In the genomic region with DNA sequence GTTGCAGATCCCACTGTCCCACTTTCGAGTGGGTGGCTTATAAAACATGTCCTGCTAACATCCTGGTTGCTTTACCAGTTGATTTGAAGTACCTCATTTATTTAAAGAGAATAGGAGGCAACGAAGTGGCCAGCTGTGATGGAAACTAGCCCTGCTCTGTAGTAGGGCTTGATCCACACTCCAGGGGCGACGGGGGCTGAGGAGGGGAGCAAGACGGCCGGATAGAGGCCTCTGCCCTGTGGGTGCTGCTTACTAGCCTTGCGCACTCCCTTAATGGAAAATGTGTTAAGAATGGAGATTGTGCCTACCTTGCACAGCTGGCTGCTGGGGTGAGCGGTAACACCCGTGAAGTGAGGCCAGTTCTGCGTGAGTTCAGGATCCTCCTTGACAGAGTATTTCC, we compare ENCODE assay signal across 16 cellular contexts. TPM values are rescaled to one million over a fixed set of nuclear protein-coding genes. Genes with fewer than 3 reads are reported as not detected.
DNase-seq lines count a peak whose midpoint lies in the region; ATAC-seq, FAIRE-seq and TF ChIP-seq lines count a peak whose summit lies in the region.
"Had no signal": no experiment of that assay in that cellular context is flagged by ENCODE, and none has a peak within 500 bp of the region (broad histone marks: within the 10 kb centered on the region; RNA-seq: fewer than 3 reads in every experiment).

No MANE protein-coding gene starts in this region.

- no TSS peak for BruUV-seq in HepG2 (replicated peaks; lab: Mats Ljungman, UMichigan)

- peak overlapping the region in 8 of 11 experiments; percentile 4 to 76 (median 48); a peak in 11 of 22 replicates for H3K27ac ChIP-seq in BLaER1 treated with 17β-estradiol and CSF1 and Interleukin-3, amounts not matched to agents 10 nM and 100 nM
- H3K27ac ChIP-seq in CD8-positive, alpha-beta memory T cell (ENCODE audit: low read depth, low read length): peak overlapping the region; percentile 68
- H3K27ac ChIP-seq in gastroesophageal sphincter (no peak overlapping the region), HepG2 (ENCODE audit: extremely low read length, insufficient read depth, low read length) (no peak overlapping the region)
- H3K27ac ChIP-seq: C4-2B, lower lobe of right lung had no signal

- peak overlapping the region in 6 of 11 experiments; percentile 14 to 62 (median 46); a peak in 12 of 22 replicates for H3K9ac ChIP-seq in BLaER1 treated with 17β-estradiol and CSF1 and Interleukin-3, amounts not matched to agents 10 nM and 100 nM
- H3K9ac ChIP-seq in HepG2 (ENCODE audit: insufficient read depth, low read depth, low read length): no peak overlapping the region

- H3K9me3 Mint-ChIP-seq in CD8-positive, alpha-beta memory T cell: no peaks in the 10 kb centered on the region
- no peaks in the 10 kb centered on the region for H3K9me3 Mint-ChIP-seq in activated naive CD8-positive, alpha-beta T cell (ENCODE audit: low read depth)
- H3K9me3 Mint-ChIP-seq in naive B cell: no peaks in the 10 kb centered on the region
- H3K9me3 Mint-ChIP-seq: neural crest cell had no signal

- H3K4me1 Mint-ChIP-seq in CD8-positive, alpha-beta memory T cell: peaks cover 36 to 61% (median 49%) of the 10 kb centered on the region in 3 donors
- H3K4me1 Mint-ChIP-seq in activated naive CD8-positive, alpha-beta T cell (ENCODE audit: low read depth): peaks cover 46% of the 10 kb centered on the region
- peaks cover 13 to 22% (median 16%) of the 10 kb centered on the region in 3 donors for H3K4me1 Mint-ChIP-seq in naive B cell

- CTCF ChIA-PET in CD8-positive, alpha-beta memory T cell (lab: Charles Lee): interaction anchor here (1.3 to 1.5 kb wide), 3 partner anchors 9 to 232 kb away, joined by 5 to 11 read pairs (median 7); no protein-coding TSS in a partner anchor
- CTCF ChIA-PET in HepG2 (lab: Yijun Ruan, JAX; ENCODE audit: low intra/inter-chr PET ratio, low total read pairs): no interaction called here

- H3K4me3 Mint-ChIP-seq in CD8-positive, alpha-beta memory T cell: peak overlapping the region in 4 of 7 donors; percentile 61 to 86 (median 78)
- H3K4me3 Mint-ChIP-seq in activated naive CD8-positive, alpha-beta T cell: peak overlapping the region; percentile 74
- no peak overlapping the region for H3K4me3 Mint-ChIP-seq in naive B cell
- H3K4me3 Mint-ChIP-seq: neural crest cell had no signal

- H3K27me3 Mint-ChIP-seq in CD8-positive, alpha-beta memory T cell: peaks cover 0 to 2% of the 10 kb centered on the region in 2 donors
- no peaks in the 10 kb centered on the region for H3K27me3 Mint-ChIP-seq in activated naive CD8-positive, alpha-beta T cell
- H3K27me3 Mint-ChIP-seq in naive B cell: no peaks in the 10 kb centered on the region

- no peak for DNase-seq in CD8-positive, alpha-beta memory T cell
- DNase-seq in naive B cell (no peak), LoVo (ENCODE audit: low spot score) (no peak), HepG2 (ENCODE audit: low spot score) (no peak), GM19240 (ENCODE audit: insufficient read length, low spot score) (no peak)
- DNase-seq: cerebellar nuclear complex, lower lobe of right lung, NCI-H1417 treated with DMSO at 0.1 percent for 48 hours, retina, T1000 had no signal

- no peak for TF ChIP-seq RAD21 in HepG2 (CRISPR knock-in tag; IDR thresholded peaks at IDR 0.05)

- H3K36me3 Mint-ChIP-seq in CD8-positive, alpha-beta memory T cell: peaks cover 4 to 80% (median 32%) of the 10 kb centered on the region in 3 donors
- H3K36me3 Mint-ChIP-seq in activated naive CD8-positive, alpha-beta T cell: no peaks in the 10 kb centered on the region
- peaks cover 8 to 9% of the 10 kb centered on the region in 2 donors for H3K36me3 Mint-ChIP-seq in naive B cell

- no peaks in the 10 kb centered on the region for H3K9me3 ChIP-seq in BLaER1 treated with 17β-estradiol and CSF1 and Interleukin-3, amounts not matched to agents 10 nM and 100 nM (replicated peaks in 1 of 11)
- H3K9me3 ChIP-seq in CD8-positive, alpha-beta memory T cell (ENCODE audit: low read length): no peaks in the 10 kb centered on the region
- H3K9me3 ChIP-seq in gastroesophageal sphincter (no peaks in the 10 kb centered on the region), HepG2 (ENCODE audit: low read length) (no peaks in the 10 kb centered on the region)
- H3K9me3 ChIP-seq: lower lobe of right lung, tibial nerve had no signal

- 89 to 95% methylated on average over 4 to 10 of the region's 10 CpGs for WGBS in gastroesophageal sphincter (ENCODE audit: low coverage in 1 of 2), 2 donors
- 95% methylated on average over 10 of the region's 10 CpGs for WGBS in HepG2 (ENCODE audit: low lambda C conversion rate)

- intact Hi-C loops in HepG2 (cut with micrococcal nuclease; ENCODE audit: unreplicated experiment): no loop called here

- no peak for TF ChIP-seq CTCF in gastroesophageal sphincter (IDR thresholded peaks at IDR 0.05)
- TF ChIP-seq CTCF in HepG2 (CRISPR knock-in tag; IDR thresholded peaks at IDR 0.05): no peak

- H3K27ac Mint-ChIP-seq in CD8-positive, alpha-beta memory T cell: peak overlapping the region; percentile 93 to 100 (median 99)
- H3K27ac Mint-ChIP-seq in activated naive CD8-positive, alpha-beta T cell: peak overlapping the region; percentile 95
- peak overlapping the region in 5 of 6 donors; percentile 65 to 89 (median 83) for H3K27ac Mint-ChIP-seq in naive B cell

- in situ Hi-C loops in HepG2 (cut with HindIII; ENCODE audit: extremely low pct_ligation_motif_present, low pct_unique_long_range_greater_than_20kb): loop anchor here (5.0 kb wide), 1 partner anchor 39 kb away; no protein-coding TSS in a partner anchor

- no peak for FAIRE-seq in HepG2 (lab: Jason Lieb, UNC)

- H2AFZ ChIP-seq in HepG2 (ENCODE audit: low read length): no peak overlapping the region

- TF ChIP-seq POLR2A in gastroesophageal sphincter (IDR thresholded peaks at IDR 0.05): no peak
- no peak for TF ChIP-seq POLR2A in HepG2 (IDR thresholded peaks at IDR 0.05; ENCODE audit: insufficient read depth in 1 of 2, low read depth in 2 of 2, low read length in 2 of 2)

- H3K79me2 ChIP-seq in HepG2 (ENCODE audit: insufficient read depth, low read length): no peaks in the 10 kb centered on the region

- H3K4me1 ChIP-seq in BLaER1 treated with 17β-estradiol and CSF1 and Interleukin-3, amounts not matched to agents 10 nM and 100 nM: peaks cover 15 to 24% (median 20%) of the 10 kb centered on the region in 10 experiments
- peaks cover 22% of the 10 kb centered on the region for H3K4me1 ChIP-seq in CD8-positive, alpha-beta memory T cell (ENCODE audit: insufficient read depth, low read length)
- H3K4me1 ChIP-seq in gastroesophageal sphincter (no peaks in the 10 kb centered on the region), HepG2 (ENCODE audit: insufficient read depth, low read length) (peaks cover 17% of the 10 kb centered on the region)
- H3K4me1 ChIP-seq: lower lobe of right lung had no signal

- ATAC-seq in naive B cell (ENCODE audit: low read depth in 2 of 2) (no peak), gastroesophageal sphincter (no peak), HepG2 (no peak)

- H3K27me3 ChIP-seq in BLaER1 treated with 17β-estradiol and CSF1 and Interleukin-3, amounts not matched to agents 10 nM and 100 nM: no peaks in the 10 kb centered on the region
- no peaks in the 10 kb centered on the region for H3K27me3 ChIP-seq in CD8-positive, alpha-beta memory T cell (ENCODE audit: insufficient read depth, low read length, poor library complexity, severe bottlenecking)
- H3K27me3 ChIP-seq in gastroesophageal sphincter: no peaks in the 10 kb centered on the region
- H3K27me3 ChIP-seq in HepG2 (ENCODE audit: control insufficient read depth in 1 of 2, insufficient read depth in 2 of 2, low read length in 2 of 2): no peaks in the 10 kb centered on the region
- H3K27me3 ChIP-seq: tibial nerve had no signal

- no peak for TF ChIP-seq EP300 in gastroesophageal sphincter (IDR thresholded peaks at IDR 0.05)
- no peak for TF ChIP-seq EP300 in HepG2 (IDR thresholded peaks at IDR 0.05; ENCODE audit: low read depth in 2 of 2, low read length in 2 of 2)
- no peak for TF ChIP-seq EP300 in HepG2 (CRISPR knock-in tag; IDR thresholded peaks at IDR 0.05; ENCODE audit: borderline replicate concordance)

- peaks cover 28 to 98% (median 66%) of the 10 kb centered on the region in 11 experiments; a peak in 20 of 22 replicates for H4K20me1 ChIP-seq in BLaER1 treated with 17β-estradiol and CSF1 and Interleukin-3, amounts not matched to agents 10 nM and 100 nM
- peaks cover 7% of the 10 kb centered on the region; the same call in 1 of the 2 replicates for H4K20me1 ChIP-seq in HepG2 (ENCODE audit: insufficient read depth, low read length)

- POLR2A ChIA-PET in CD8-positive, alpha-beta memory T cell (lab: Charles Lee): interaction anchor here (2.2 kb wide), 1 partner anchor 17 kb away, joined by 12 read pairs; no protein-coding TSS in a partner anchor
- POLR2A ChIA-PET in HepG2 (lab: Yijun Ruan, JAX): no interaction called here

- H3K36me3 ChIP-seq in BLaER1 treated with 17β-estradiol and CSF1 and Interleukin-3, amounts not matched to agents 10 nM and 100 nM: peaks cover 80 to 98% (median 85%) of the 10 kb centered on the region in 11 experiments
- H3K36me3 ChIP-seq in CD8-positive, alpha-beta memory T cell (ENCODE audit: insufficient read depth, low read length): peaks cover 34% of the 10 kb centered on the region
- H3K36me3 ChIP-seq in gastroesophageal sphincter: peaks cover 0 to 82% of the 10 kb centered on the region in 2 donors
- peaks cover 17 to 43% of the 10 kb centered on the region in 2 experiments; a peak in 4 of 5 replicates for H3K36me3 ChIP-seq in HepG2 (replicated peaks in 1 of 2; ENCODE audit: control insufficient read depth in 1 of 2, insufficient read depth in 2 of 2, low read length in 2 of 2)

- H3K4me3 ChIP-seq in BLaER1 treated with 17β-estradiol and CSF1 and Interleukin-3, amounts not matched to agents 10 nM and 100 nM: no peak overlapping the region
- no peak overlapping the region for H3K4me3 ChIP-seq in CD8-positive, alpha-beta memory T cell (ENCODE audit: low read length)
- no peak overlapping the region for H3K4me3 ChIP-seq in gastroesophageal sphincter
- no peak overlapping the region for H3K4me3 ChIP-seq in HepG2 (replicated peaks in 1 of 3; ENCODE audit: insufficient read depth in 1 of 3, low read depth in 2 of 3, low read length in 3 of 3)
- H3K4me3 ChIP-seq: lower lobe of right lung, tibial nerve had no signal

- peak overlapping the region; percentile 59 to 79 (median 69); a peak in 20 of 22 replicates for H3K4me2 ChIP-seq in BLaER1 treated with 17β-estradiol and CSF1 and Interleukin-3, amounts not matched to agents 10 nM and 100 nM
- H3K4me2 ChIP-seq in HepG2 (ENCODE audit: low read depth, low read length): no peak overlapping the region

RNA-seq across cellular contexts. Expression of a gene that starts 41.1 kb away (rescaled TPM):
- total RNA-seq in CD8-positive, alpha-beta memory T cell: 10 to 100 TPM; 10.4 to 15.5 TPM
- 13.2 TPM for polyA plus RNA-seq in CD8-positive, alpha-beta memory T cell
- 10 to 100 TPM in 1 of 6 donors, 1 to 10 TPM in 5; 1.3 to 10.7 (median 4.3) TPM for polyA plus RNA-seq in naive B cell (ENCODE audit: low read depth in 6 of 6)
- 1 to 10 TPM; 3.4 to 9.2 (median 6.1) TPM for total RNA-seq in gastroesophageal sphincter
- 17.0 and 17.7 TPM in 2 replicates for total RNA-seq in HepG2 (2016; rRNA removed; fragmentation: Illumina TruSeq; extraction: Trizol)
- total RNA-seq in HepG2 (2016; cell fraction: cytosol; rRNA removed; fragmentation: Illumina TruSeq; extraction: Trizol; ENCODE audit: low read depth): 3.0 and 3.7 TPM in 2 replicates
- total RNA-seq in HepG2 (2016; cell fraction: insoluble cytoplasmic fraction; rRNA removed; fragmentation: Illumina TruSeq; extraction: Trizol): 19.8 TPM in 2 replicates
- 4.1 and 5.3 TPM in 2 replicates for total RNA-seq in HepG2 (2016; cell fraction: membrane; rRNA removed; fragmentation: Illumina TruSeq; extraction: Trizol)
- 10.7 and 12.9 TPM in 2 replicates for total RNA-seq in HepG2 (2016; cell fraction: nucleus; rRNA removed; fragmentation: Illumina TruSeq; extraction: Trizol)
- 7.7 and 9.6 TPM in 2 replicates for polyA plus RNA-seq in HepG2 (2011; rRNA removed)
- polyA plus RNA-seq in HepG2 (2011; cell fraction: cytosol; rRNA removed): 8.8 and 8.9 TPM in 2 replicates
- polyA plus RNA-seq in HepG2 (2011; cell fraction: nucleus; rRNA removed): 16.7 and 17.7 TPM in 2 replicates
- polyA plus RNA-seq in HepG2 (2012): 7.5 and 10.4 TPM in 2 replicates
- 0.66 and 0.87 TPM in 2 replicates for polyA plus RNA-seq in HepG2 (2016; cell fraction: cytosol; fragmentation: Illumina TruSeq; extraction: Trizol; ENCODE audit: low read depth)
- polyA plus RNA-seq in HepG2 (2016; cell fraction: insoluble cytoplasmic fraction; fragmentation: Illumina TruSeq; extraction: Trizol; ENCODE audit: low read depth): 9.5 and 12.0 TPM in 2 replicates
- polyA plus RNA-seq in HepG2 (2016; cell fraction: membrane; fragmentation: Illumina TruSeq; extraction: Trizol; ENCODE audit: low read depth): 0.99 and 1.2 TPM in 2 replicates
- polyA plus RNA-seq in HepG2 (2016; cell fraction: nucleus; fragmentation: Illumina TruSeq; extraction: Trizol; ENCODE audit: insufficient read depth, low read depth): 13.3 and 15.6 TPM in 2 replicates
- 18.7 and 28.7 TPM in 2 replicates for polyA minus RNA-seq in HepG2 (2011; rRNA and poly(A)+ RNA removed; ENCODE audit: low replicate concordance)
- polyA minus RNA-seq in HepG2 (2011; cell fraction: cytosol; rRNA and poly(A)+ RNA removed): 6.6 and 6.7 TPM in 2 replicates
- polyA minus RNA-seq in HepG2 (2011; cell fraction: nucleus; rRNA and poly(A)+ RNA removed): 12.1 and 13.9 TPM in 2 replicates

RNA-seq across cellular contexts. Expression of a gene that starts 54.0 kb away (rescaled TPM):
- 10 to 100 TPM; 50.0 to 54.7 TPM for total RNA-seq in CD8-positive, alpha-beta memory T cell
- polyA plus RNA-seq in CD8-positive, alpha-beta memory T cell: 45.1 TPM
- polyA plus RNA-seq in naive B cell (ENCODE audit: low read depth in 6 of 6) (10 to 100 TPM; 23.9 to 32.2 (median 28.0) TPM), HepG2 (2011; rRNA removed) (10.6 TPM in 2 replicates)
- total RNA-seq in gastroesophageal sphincter (10 to 100 TPM; 17.8 to 58.1 (median 32.4) TPM), HepG2 (2016; rRNA removed; fragmentation: Illumina TruSeq; extraction: Trizol) (15.2 and 16.5 TPM in 2 replicates)
- 16.6 and 17.0 TPM in 2 replicates for total RNA-seq in HepG2 (2016; cell fraction: cytosol; rRNA removed; fragmentation: Illumina TruSeq; extraction: Trizol; ENCODE audit: low read depth)
- 12.6 and 17.1 TPM in 2 replicates for total RNA-seq in HepG2 (2016; cell fraction: insoluble cytoplasmic fraction; rRNA removed; fragmentation: Illumina TruSeq; extraction: Trizol)
- 18.2 and 18.5 TPM in 2 replicates for total RNA-seq in HepG2 (2016; cell fraction: membrane; rRNA removed; fragmentation: Illumina TruSeq; extraction: Trizol)
- total RNA-seq in HepG2 (2016; cell fraction: nucleus; rRNA removed; fragmentation: Illumina TruSeq; extraction: Trizol): 25.8 and 26.3 TPM in 2 replicates
- 6.4 and 7.4 TPM in 2 replicates for polyA plus RNA-seq in HepG2 (2011; cell fraction: cytosol; rRNA removed)
- polyA plus RNA-seq in HepG2 (2011; cell fraction: nucleus; rRNA removed): 33.8 and 34.4 TPM in 2 replicates
- polyA plus RNA-seq in HepG2 (2012): 9.8 and 12.7 TPM in 2 replicates
- 12.1 and 12.5 TPM in 2 replicates for polyA plus RNA-seq in HepG2 (2016; cell fraction: cytosol; fragmentation: Illumina TruSeq; extraction: Trizol; ENCODE audit: low read depth)
- polyA plus RNA-seq in HepG2 (2016; cell fraction: insoluble cytoplasmic fraction; fragmentation: Illumina TruSeq; extraction: Trizol; ENCODE audit: low read depth): 9.5 and 11.9 TPM in 2 replicates
- polyA plus RNA-seq in HepG2 (2016; cell fraction: membrane; fragmentation: Illumina TruSeq; extraction: Trizol; ENCODE audit: low read depth): 10.0 and 10.8 TPM in 2 replicates
- 30.3 and 54.6 TPM in 2 replicates for polyA plus RNA-seq in HepG2 (2016; cell fraction: nucleus; fragmentation: Illumina TruSeq; extraction: Trizol; ENCODE audit: insufficient read depth, low read depth)
- 19.6 and 41.6 TPM in 2 replicates for polyA minus RNA-seq in HepG2 (2011; rRNA and poly(A)+ RNA removed; ENCODE audit: low replicate concordance)
- 6.8 and 7.4 TPM in 2 replicates for polyA minus RNA-seq in HepG2 (2011; cell fraction: cytosol; rRNA and poly(A)+ RNA removed)
- 27.6 and 28.3 TPM in 2 replicates for polyA minus RNA-seq in HepG2 (2011; cell fraction: nucleus; rRNA and poly(A)+ RNA removed)

Comparison
In these comparisons a context has a peak if more than half of its experiments do, and no peak if none do; other contexts are left out.
1. H3K27ac ChIP-seq: peak in BLaER1 treated with 17β-estradiol and CSF1 and Interleukin-3, amounts not matched to agents 10 nM and 100 nM (8 of 11) and CD8-positive, alpha-beta memory T cell (single experiment); none in gastroesophageal sphincter (0 of 4) and HepG2 (single experiment).
2. H3K4me3 Mint-ChIP-seq: peak in CD8-positive, alpha-beta memory T cell (4 of 7) and activated naive CD8-positive, alpha-beta T cell (single experiment); none in naive B cell (0 of 8).
3. Peak in every context shown above with its lines, with median percentiles within 50 percentile points of each other: H3K27ac Mint-ChIP-seq.